ENCODE assay signal across 1 cellular context in genomic region chr9:97803167-97804058, GRCh38.
TF ChIP-seq lines count a peak whose summit lies in the region.

No MANE protein-coding gene starts in this region.

TF ChIP-seq in K562, 482 proteins besides CTCF, POLR2A, EP300 and RAD21 (continued from another document):
- peak; percentile 74 for TF ChIP-seq HINFP (tag; conservative IDR thresholded peaks at IDR 0.05; ENCODE audit: low read depth)
- no peak for TF ChIP-seq ZNF79 (CRISPR knock-in tag; IDR thresholded peaks at IDR 0.05; ENCODE audit: low read depth)
- peak; percentile 79 for TF ChIP-seq SAFB (IDR thresholded peaks at IDR 0.05; ENCODE audit: borderline replicate concordance, low read depth, low read length)
- TF ChIP-seq CCAR2 (IDR thresholded peaks at IDR 0.05; ENCODE audit: low read depth, low read length) = no peak
- no peak for TF ChIP-seq HES1 (IDR thresholded peaks at IDR 0.05; ENCODE audit: low read depth)
- TF ChIP-seq GATAD2B (IDR thresholded peaks at IDR 0.05; ENCODE audit: borderline replicate concordance) = peak; percentile 76; the same call in 1 of the 2 replicates
- no peak for TF ChIP-seq NFE2 (IDR thresholded peaks at IDR 0.05; ENCODE audit: low read depth)
- TF ChIP-seq RBFOX2 (IDR thresholded peaks at IDR 0.05; ENCODE audit: low read depth, low read length) = peak; percentile 73
- peak; percentile 28 for TF ChIP-seq PHF20 (IDR thresholded peaks at IDR 0.05; ENCODE audit: partially characterized antibody)
- TF ChIP-seq HBP1 (CRISPR knock-in tag; IDR thresholded peaks at IDR 0.05) = peak; percentile 94
- TF ChIP-seq TBL1XR1 (IDR thresholded peaks at IDR 0.05; ENCODE audit: low read length in 2 of 2) = no peak
- peak; percentile 61 for TF ChIP-seq ZBTB2 (IDR thresholded peaks at IDR 0.05)
- no peak for TF ChIP-seq ZNF77 (CRISPR knock-in tag; IDR thresholded peaks at IDR 0.05)
- 0 out of 2 replicates have a peak, but pooled peaks have one; percentile 32 for TF ChIP-seq RNF2 (IDR thresholded peaks at IDR 0.05)
- no peak for TF ChIP-seq ZNF133 (CRISPR knock-in tag; IDR thresholded peaks at IDR 0.05)
- TF ChIP-seq, protein P1, sequence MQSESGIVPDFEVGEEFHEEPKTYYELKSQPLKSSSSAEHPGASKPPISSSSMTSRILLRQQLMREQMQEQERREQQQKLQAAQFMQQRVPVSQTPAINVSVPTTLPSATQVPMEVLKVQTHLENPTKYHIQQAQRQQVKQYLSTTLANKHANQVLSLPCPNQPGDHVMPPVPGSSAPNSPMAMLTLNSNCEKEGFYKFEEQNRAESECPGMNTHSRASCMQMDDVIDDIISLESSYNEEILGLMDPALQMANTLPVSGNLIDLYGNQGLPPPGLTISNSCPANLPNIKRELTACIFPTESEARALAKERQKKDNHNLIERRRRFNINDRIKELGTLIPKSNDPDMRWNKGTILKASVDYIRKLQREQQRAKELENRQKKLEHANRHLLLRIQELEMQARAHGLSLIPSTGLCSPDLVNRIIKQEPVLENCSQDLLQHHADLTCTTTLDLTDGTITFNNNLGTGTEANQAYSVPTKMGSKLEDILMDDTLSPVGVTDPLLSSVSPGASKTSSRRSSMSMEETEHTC (IDR thresholded peaks at IDR 0.05) = no peak
- TF ChIP-seq RAD51 (IDR thresholded peaks at IDR 0.05; ENCODE audit: borderline replicate concordance, low read depth) = no peak
- TF ChIP-seq NONO (IDR thresholded peaks at IDR 0.05; ENCODE audit: low read depth in 2 of 2, low read length in 1 of 2) = peak in 1 of 2 experiments; percentile 75; a peak in 2 of 4 replicates
- peak in 1 of 2 experiments; percentile 77; a peak in 1 of 4 replicates for TF ChIP-seq CSDE1 (IDR thresholded peaks at IDR 0.05)
- TF ChIP-seq, protein P2, sequence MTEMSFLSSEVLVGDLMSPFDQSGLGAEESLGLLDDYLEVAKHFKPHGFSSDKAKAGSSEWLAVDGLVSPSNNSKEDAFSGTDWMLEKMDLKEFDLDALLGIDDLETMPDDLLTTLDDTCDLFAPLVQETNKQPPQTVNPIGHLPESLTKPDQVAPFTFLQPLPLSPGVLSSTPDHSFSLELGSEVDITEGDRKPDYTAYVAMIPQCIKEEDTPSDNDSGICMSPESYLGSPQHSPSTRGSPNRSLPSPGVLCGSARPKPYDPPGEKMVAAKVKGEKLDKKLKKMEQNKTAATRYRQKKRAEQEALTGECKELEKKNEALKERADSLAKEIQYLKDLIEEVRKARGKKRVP (CRISPR knock-in tag; IDR thresholded peaks at IDR 0.05) = no peak
- TF ChIP-seq, protein P3, sequence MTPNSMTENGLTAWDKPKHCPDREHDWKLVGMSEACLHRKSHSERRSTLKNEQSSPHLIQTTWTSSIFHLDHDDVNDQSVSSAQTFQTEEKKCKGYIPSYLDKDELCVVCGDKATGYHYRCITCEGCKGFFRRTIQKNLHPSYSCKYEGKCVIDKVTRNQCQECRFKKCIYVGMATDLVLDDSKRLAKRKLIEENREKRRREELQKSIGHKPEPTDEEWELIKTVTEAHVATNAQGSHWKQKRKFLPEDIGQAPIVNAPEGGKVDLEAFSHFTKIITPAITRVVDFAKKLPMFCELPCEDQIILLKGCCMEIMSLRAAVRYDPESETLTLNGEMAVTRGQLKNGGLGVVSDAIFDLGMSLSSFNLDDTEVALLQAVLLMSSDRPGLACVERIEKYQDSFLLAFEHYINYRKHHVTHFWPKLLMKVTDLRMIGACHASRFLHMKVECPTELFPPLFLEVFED (CRISPR knock-in tag; conservative IDR thresholded peaks at IDR 0.05) = peak; percentile 88
- TF ChIP-seq ZNF780A (CRISPR knock-in tag; IDR thresholded peaks at IDR 0.05) = no peak
- peak; percentile 81 for TF ChIP-seq POLR2G (IDR thresholded peaks at IDR 0.05; ENCODE audit: low read depth, low read length)
- no peak for TF ChIP-seq ELF2 (CRISPR knock-in tag; IDR thresholded peaks at IDR 0.05)
- no peak for TF ChIP-seq NFXL1 (CRISPR knock-in tag; IDR thresholded peaks at IDR 0.05)
- TF ChIP-seq GABPB1 (CRISPR knock-in tag; IDR thresholded peaks at IDR 0.05) = no peak; the same call in 1 of the 2 replicates
- TF ChIP-seq L3MBTL2 (IDR thresholded peaks at IDR 0.05) = peak; percentile 93
- TF ChIP-seq ZNF717 (CRISPR knock-in tag; IDR thresholded peaks at IDR 0.05) = no peak
- TF ChIP-seq, protein P4, sequence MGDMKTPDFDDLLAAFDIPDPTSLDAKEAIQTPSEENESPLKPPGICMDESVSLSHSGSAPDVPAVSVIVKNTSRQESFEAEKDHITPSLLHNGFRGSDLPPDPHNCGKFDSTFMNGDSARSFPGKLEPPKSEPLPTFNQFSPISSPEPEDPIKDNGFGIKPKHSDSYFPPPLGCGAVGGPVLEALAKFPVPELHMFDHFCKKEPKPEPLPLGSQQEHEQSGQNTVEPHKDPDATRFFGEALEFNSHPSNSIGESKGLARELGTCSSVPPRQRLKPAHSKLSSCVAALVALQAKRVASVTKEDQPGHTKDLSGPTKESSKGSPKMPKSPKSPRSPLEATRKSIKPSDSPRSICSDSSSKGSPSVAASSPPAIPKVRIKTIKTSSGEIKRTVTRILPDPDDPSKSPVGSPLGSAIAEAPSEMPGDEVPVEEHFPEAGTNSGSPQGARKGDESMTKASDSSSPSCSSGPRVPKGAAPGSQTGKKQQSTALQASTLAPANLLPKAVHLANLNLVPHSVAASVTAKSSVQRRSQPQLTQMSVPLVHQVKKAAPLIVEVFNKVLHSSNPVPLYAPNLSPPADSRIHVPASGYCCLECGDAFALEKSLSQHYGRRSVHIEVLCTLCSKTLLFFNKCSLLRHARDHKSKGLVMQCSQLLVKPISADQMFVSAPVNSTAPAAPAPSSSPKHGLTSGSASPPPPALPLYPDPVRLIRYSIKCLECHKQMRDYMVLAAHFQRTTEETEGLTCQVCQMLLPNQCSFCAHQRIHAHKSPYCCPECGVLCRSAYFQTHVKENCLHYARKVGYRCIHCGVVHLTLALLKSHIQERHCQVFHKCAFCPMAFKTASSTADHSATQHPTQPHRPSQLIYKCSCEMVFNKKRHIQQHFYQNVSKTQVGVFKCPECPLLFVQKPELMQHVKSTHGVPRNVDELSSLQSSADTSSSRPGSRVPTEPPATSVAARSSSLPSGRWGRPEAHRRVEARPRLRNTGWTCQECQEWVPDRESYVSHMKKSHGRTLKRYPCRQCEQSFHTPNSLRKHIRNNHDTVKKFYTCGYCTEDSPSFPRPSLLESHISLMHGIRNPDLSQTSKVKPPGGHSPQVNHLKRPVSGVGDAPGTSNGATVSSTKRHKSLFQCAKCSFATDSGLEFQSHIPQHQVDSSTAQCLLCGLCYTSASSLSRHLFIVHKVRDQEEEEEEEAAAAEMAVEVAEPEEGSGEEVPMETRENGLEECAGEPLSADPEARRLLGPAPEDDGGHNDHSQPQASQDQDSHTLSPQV (IDR thresholded peaks at IDR 0.05) = no peak
- TF ChIP-seq EHMT2 (IDR thresholded peaks at IDR 0.05) = peak; percentile 70
- TF ChIP-seq HNRNPK (IDR thresholded peaks at IDR 0.05; ENCODE audit: low read depth, low read length, poor library complexity, severe bottlenecking) = no peak
- TF ChIP-seq HMGN3 (IDR thresholded peaks at IDR 0.05; ENCODE audit: borderline replicate concordance, extremely low read depth, insufficient read length, low read depth, low read length) = peak; percentile 66
- peak; percentile 65 for TF ChIP-seq PHB2 (IDR thresholded peaks at IDR 0.05; ENCODE audit: low read depth)
- no peak for TF ChIP-seq GABPA (tag; conservative IDR thresholded peaks at IDR 0.05; ENCODE audit: low read depth)
- peak; percentile 77; the same call in 1 of the 2 replicates for TF ChIP-seq ZBTB26 (CRISPR knock-in tag; IDR thresholded peaks at IDR 0.05)
- no peak for TF ChIP-seq HDAC6 (IDR thresholded peaks at IDR 0.05; ENCODE audit: low read depth, low read length)
- TF ChIP-seq POU5F1 (IDR thresholded peaks at IDR 0.05; ENCODE audit: borderline replicate concordance, low read depth, low read length, partially characterized antibody) = no peak
- TF ChIP-seq HNRNPLL (IDR thresholded peaks at IDR 0.05; ENCODE audit: low read depth, low read length, poor library complexity, severe bottlenecking) = peak; percentile 26
TF ChIP-seq in K562: peak in this region for 108.
